ENCODE assay signal across 1 cellular context in the genomic region with DNA sequence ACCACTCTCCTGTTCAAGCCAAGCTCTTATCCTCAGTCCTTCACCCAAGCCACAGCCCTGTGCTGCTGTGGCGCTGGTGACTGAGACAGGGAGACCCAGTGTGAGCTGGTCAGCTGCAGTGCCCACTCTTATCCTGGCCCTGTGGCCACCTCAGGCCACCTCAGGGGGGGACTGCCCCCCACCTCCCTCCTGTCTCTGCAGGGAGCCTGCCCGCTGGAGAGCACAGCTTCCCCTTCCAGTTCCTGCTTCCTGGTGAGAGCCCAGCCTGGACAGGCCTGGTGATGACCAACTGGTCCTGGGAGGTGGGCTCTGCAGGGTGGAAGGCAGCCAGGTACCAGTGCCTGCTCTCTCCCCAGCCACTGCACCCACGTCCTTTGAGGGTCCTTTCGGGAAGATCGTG.
TF ChIP-seq lines count a peak whose summit lies in the region.

No MANE protein-coding gene starts in this region.

TF ChIP-seq in IMR-90, 13 proteins besides CTCF, POLR2A, EP300 and RAD21:
- TF ChIP-seq SMC3 (IDR thresholded peaks at IDR 0.05; ENCODE audit: low read depth, low read length): no peak
- TF ChIP-seq FOS (IDR thresholded peaks at IDR 0.05; ENCODE audit: low read depth, low read length): no peak
- no peak for TF ChIP-seq CHD1 (IDR thresholded peaks at IDR 0.05; ENCODE audit: low read depth, low read length)
- TF ChIP-seq, protein P1, sequence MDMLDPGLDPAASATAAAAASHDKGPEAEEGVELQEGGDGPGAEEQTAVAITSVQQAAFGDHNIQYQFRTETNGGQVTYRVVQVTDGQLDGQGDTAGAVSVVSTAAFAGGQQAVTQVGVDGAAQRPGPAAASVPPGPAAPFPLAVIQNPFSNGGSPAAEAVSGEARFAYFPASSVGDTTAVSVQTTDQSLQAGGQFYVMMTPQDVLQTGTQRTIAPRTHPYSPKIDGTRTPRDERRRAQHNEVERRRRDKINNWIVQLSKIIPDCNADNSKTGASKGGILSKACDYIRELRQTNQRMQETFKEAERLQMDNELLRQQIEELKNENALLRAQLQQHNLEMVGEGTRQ (IDR thresholded peaks at IDR 0.05; ENCODE audit: low read depth, low read length): no peak
- TF ChIP-seq, protein P2, sequence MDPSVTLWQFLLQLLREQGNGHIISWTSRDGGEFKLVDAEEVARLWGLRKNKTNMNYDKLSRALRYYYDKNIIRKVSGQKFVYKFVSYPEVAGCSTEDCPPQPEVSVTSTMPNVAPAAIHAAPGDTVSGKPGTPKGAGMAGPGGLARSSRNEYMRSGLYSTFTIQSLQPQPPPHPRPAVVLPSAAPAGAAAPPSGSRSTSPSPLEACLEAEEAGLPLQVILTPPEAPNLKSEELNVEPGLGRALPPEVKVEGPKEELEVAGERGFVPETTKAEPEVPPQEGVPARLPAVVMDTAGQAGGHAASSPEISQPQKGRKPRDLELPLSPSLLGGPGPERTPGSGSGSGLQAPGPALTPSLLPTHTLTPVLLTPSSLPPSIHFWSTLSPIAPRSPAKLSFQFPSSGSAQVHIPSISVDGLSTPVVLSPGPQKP (IDR thresholded peaks at IDR 0.05; ENCODE audit: borderline replicate concordance, low read depth, low read length): no peak
- no peak for TF ChIP-seq RCOR1 (IDR thresholded peaks at IDR 0.05; ENCODE audit: insufficient replicate concordance, low read length)
- no peak for TF ChIP-seq NFE2L2 (IDR thresholded peaks at IDR 0.05; ENCODE audit: low read depth, low read length)
- TF ChIP-seq CEBPB (IDR thresholded peaks at IDR 0.05; ENCODE audit: low read depth, low read length): no peak
- TF ChIP-seq MXI1 (IDR thresholded peaks at IDR 0.05; ENCODE audit: borderline replicate concordance, low read depth, low read length): no peak
- TF ChIP-seq MAZ (IDR thresholded peaks at IDR 0.05; ENCODE audit: borderline replicate concordance, low read depth, low read length): no peak
- TF ChIP-seq MAFK (IDR thresholded peaks at IDR 0.05; ENCODE audit: low read depth, low read length): no peak
- TF ChIP-seq RFX5 (IDR thresholded peaks at IDR 0.05; ENCODE audit: low read depth, low read length): no peak
